ENCODE assay signal across 13 cellular contexts in genomic region chr2:119432882-119433522, GRCh38. TPM values are rescaled to one million over a fixed set of nuclear protein-coding genes. Genes with fewer than 3 reads are reported as not detected.
DNase-seq lines count a peak whose midpoint lies in the region; ATAC-seq, FAIRE-seq and TF ChIP-seq lines count a peak whose summit lies in the region.
"Had no signal": no experiment of that assay in that cellular context is flagged by ENCODE, and none has a peak within 500 bp of the region (broad histone marks: within the 10 kb centered on the region; RNA-seq: fewer than 3 reads in every experiment).

No MANE protein-coding gene starts in this region.

- H3K4me1 ChIP-seq in A549: peaks cover 31% of the 10 kb centered on the region
- peaks cover 33% of the 10 kb centered on the region for H3K4me1 ChIP-seq in adipocyte (ENCODE audit: control insufficient read depth, insufficient read depth, low read length)
- peaks cover 34 to 52% of the 10 kb centered on the region in 2 experiments for H3K4me1 ChIP-seq in trophoblast cell (ENCODE audit: control insufficient read depth in 1 of 2, insufficient read depth in 2 of 2, low read length in 2 of 2)
- H3K4me1 ChIP-seq: foreskin keratinocyte had no signal

- no peak for FAIRE-seq in A549 (lab: Jason Lieb, UNC)

- H3K9ac ChIP-seq in adipocyte (ENCODE audit: low read length) (peak overlapping the region; percentile 85), trophoblast cell (ENCODE audit: low read length) (no peak overlapping the region)

- H3K9me3 ChIP-seq in A549: no peaks in the 10 kb centered on the region
- H3K9me3 ChIP-seq in adipocyte (ENCODE audit: control insufficient read depth, low read length): no peaks in the 10 kb centered on the region
- no peaks in the 10 kb centered on the region for H3K9me3 ChIP-seq in iPS-18c (ENCODE audit: control insufficient read depth, insufficient read depth, low read length)
- H3K9me3 ChIP-seq in trophoblast cell (ENCODE audit: insufficient read depth, low read depth, low read length): no peaks in the 10 kb centered on the region

- POLR2A ChIA-PET in A549 (lab: Yijun Ruan, JAX): no interaction called here

- no peak overlapping the region for H2BK5ac ChIP-seq in trophoblast cell (ENCODE audit: low read depth, low read length, poor library complexity)

- peaks cover 24% of the 10 kb centered on the region for H3K79me1 ChIP-seq in trophoblast cell (ENCODE audit: low read length)

- peak overlapping the region; percentile 77 for H4K8ac ChIP-seq in trophoblast cell (ENCODE audit: low read depth, low read length)

- CTCF ChIA-PET in A549 (lab: Yijun Ruan, JAX): interaction anchor here (0.6 to 2.6 kb wide), 3 partner anchors 26 to 43 kb away, joined by 3 to 13 read pairs (median 4); no protein-coding TSS in a partner anchor

- H4K91ac ChIP-seq in trophoblast cell (ENCODE audit: low read depth, low read length): peak overlapping the region; percentile 84

- no peak overlapping the region for H3K18ac ChIP-seq in trophoblast cell (ENCODE audit: low read length)

- DNase-seq in A549 (ENCODE audit: low read depth in 1 of 2, low spot score in 1 of 2) (no peak), adipocyte (ENCODE audit: low read depth) (no peak), trophoblast cell (no peak), NAMALWA (ENCODE audit: low spot score) (no peak)
- DNase-seq: activated CD4-positive, alpha-beta T cell treated with anti-CD3 and anti-CD28 coated beads, Interleukin-2, amount 50 U/mL, for 1 hour; activated gamma-delta T cell; foreskin keratinocyte; NCI-H2029 treated with DMSO at 0.1 percent for 48 hours; OCI-M1 had no signal

- no peak overlapping the region for H3K23ac ChIP-seq in trophoblast cell (ENCODE audit: low read length)

- peak overlapping the region; percentile 21 for H2AK5ac ChIP-seq in trophoblast cell (ENCODE audit: low read length)

- H2BK12ac ChIP-seq in trophoblast cell (ENCODE audit: low read length): no peak overlapping the region

- TF ChIP-seq EP300 in A549 (IDR thresholded peaks at IDR 0.05): no peak

- ATAC-seq in A549: no peak
- ATAC-seq in HG03095 (IDR thresholded peaks at IDR 0.05; ENCODE audit: unreplicated experiment): no peak
- no peak for ATAC-seq in HG03175 (IDR thresholded peaks at IDR 0.05; ENCODE audit: unreplicated experiment)
- ATAC-seq in GM18873 (IDR thresholded peaks at IDR 0.05; ENCODE audit: low FRiP score, unreplicated experiment): no peak
- ATAC-seq: foreskin keratinocyte had no signal

- H3K4me2 ChIP-seq in A549 (peak overlapping the region; percentile 65), trophoblast cell (ENCODE audit: low read length) (peak overlapping the region; percentile 65)

- TF ChIP-seq POLR2A in A549 (IDR thresholded peaks at IDR 0.05; ENCODE audit: low read length): no peak

- H2BK120ac ChIP-seq in trophoblast cell (ENCODE audit: insufficient read depth, low read length, poor library complexity): peak overlapping the region; percentile 73

- H3K27me3 ChIP-seq in adipocyte (replicated peaks; ENCODE audit: control insufficient read depth, insufficient read depth, low read length): peaks cover 11% of the 10 kb centered on the region
- H3K27me3 ChIP-seq in trophoblast cell (ENCODE audit: insufficient read depth, low read length): no peaks in the 10 kb centered on the region

- no peak overlapping the region for H4K12ac ChIP-seq in trophoblast cell (ENCODE audit: low read depth, low read length)

- H3K14ac ChIP-seq in trophoblast cell (ENCODE audit: low read length): peak overlapping the region; percentile 16

- H2AFZ ChIP-seq in trophoblast cell (ENCODE audit: insufficient read depth, low read length, poor library complexity): no peak overlapping the region

- TF ChIP-seq RAD21 in A549 (conservative IDR thresholded peaks at IDR 0.05 in 1 of 2, IDR thresholded peaks at IDR 0.05 in 1 of 2): no peak

- no peak for TF ChIP-seq CTCF in A549 (IDR thresholded peaks at IDR 0.05)

- WGBS in A549 (ENCODE audit: missing lambda C conversion rate): 97% methylated on average over 12 of the region's 17 CpGs
- WGBS in trophoblast cell (ENCODE audit: extremely low coverage, insufficient coverage, insufficient read length): no CpG with 5 or more reads among the region's 17 CpGs

- no peak overlapping the region for H3K4me3 ChIP-seq in A549
- H3K4me3 ChIP-seq in adipocyte (ENCODE audit: low read length): peak overlapping the region; percentile 80
- peak overlapping the region; percentile 75 for H3K4me3 ChIP-seq in iPS-18c (ENCODE audit: insufficient read depth, low read depth, low read length)
- no peak overlapping the region for H3K4me3 ChIP-seq in trophoblast cell (ENCODE audit: low read depth, low read length)

- H3K36me3 ChIP-seq in adipocyte (ENCODE audit: control insufficient read depth, insufficient read depth, low read length, severe bottlenecking) (no peaks in the 10 kb centered on the region), trophoblast cell (ENCODE audit: control insufficient read depth in 1 of 2, insufficient read depth in 2 of 2, low read length in 2 of 2) (peaks cover 0 to 3% of the 10 kb centered on the region in 2 experiments)

- H3K27ac ChIP-seq in A549: no peak overlapping the region; a peak in 1 of 6 replicates
- no peak overlapping the region for H3K27ac ChIP-seq in trophoblast cell (ENCODE audit: low read depth, low read length)
- H3K27ac ChIP-seq: foreskin keratinocyte had no signal

- peak overlapping the region; percentile 35 for H3K4ac ChIP-seq in trophoblast cell (ENCODE audit: low read depth, low read length)

- peaks cover 2% of the 10 kb centered on the region for H3K79me2 ChIP-seq in trophoblast cell (ENCODE audit: control insufficient read depth, insufficient read depth, low read length, poor library complexity)

TF ChIP-seq in A549, 52 proteins besides CTCF, POLR2A, EP300 and RAD21:
- TF ChIP-seq MAZ (IDR thresholded peaks at IDR 0.05; ENCODE audit: borderline replicate concordance, low read depth, low read length) (no peak), USF2 (IDR thresholded peaks at IDR 0.05) (no peak), ZNF302 (CRISPR knock-in tag; IDR thresholded peaks at IDR 0.05) (no peak), HOXB13 (CRISPR knock-in tag; IDR thresholded peaks at IDR 0.05; ENCODE audit: low read depth) (no peak), ZSCAN20 (CRISPR knock-in tag; IDR thresholded peaks at IDR 0.05) (no peak)
TF ChIP-seq in A549: peak in this region for 0.

RNA-seq across cellular contexts. Expression of gene TMEM37, which starts 1.3 kb away (rescaled TPM):
- 7.5 and 10.8 TPM in 2 replicates for polyA plus RNA-seq in A549 (2011; rRNA removed)
- 5.7 and 7.9 TPM in 2 replicates for polyA plus RNA-seq in A549 (2012; cell fraction: cytosol; rRNA removed)
- 4.7 and 5.0 TPM in 2 replicates for polyA plus RNA-seq in A549 (2012; cell fraction: nucleus; rRNA removed)
- 3.3 to 5.1 TPM (median 4.7 TPM) in 3 replicates for polyA plus RNA-seq in A549 (2017; fragmentation: RNase III; extraction: RNeasy Plus Mini Kit Qiagen cat#74134 plus additional on column Dnase treatment)
- polyA minus RNA-seq in A549 (2011; rRNA and poly(A)+ RNA removed): 2.9 and 4.0 TPM in 2 replicates
- polyA plus RNA-seq in trophoblast cell (2013): 12.0 and 12.4 TPM in 2 replicates

Comparison
In these comparisons a context has a peak if more than half of its experiments do, and no peak if none do; other contexts are left out.
1. H3K4me3 ChIP-seq: peak in adipocyte (single experiment) and iPS-18c (single experiment); none in A549 (single experiment) and trophoblast cell (single experiment).